Comparison of ENCODE assay signal across 8 cellular contexts in genomic region chr15:89814112-89814742, GRCh38. TPM values are rescaled to one million over a fixed set of nuclear protein-coding genes. Genes with fewer than 3 reads are reported as not detected.
DNase-seq lines count a peak whose midpoint lies in the region; ATAC-seq and TF ChIP-seq lines count a peak whose summit lies in the region.

No MANE protein-coding gene starts in this region.

- ATAC-seq in GM18861 (IDR thresholded peaks at IDR 0.05; ENCODE audit: unreplicated experiment), result no peak
- ATAC-seq in GM18873 (IDR thresholded peaks at IDR 0.05; ENCODE audit: low FRiP score, unreplicated experiment), result no peak

- H3K9me3 ChIP-seq in PC-9 (ENCODE audit: insufficient read depth, low read depth), result no peaks in the 10 kb centered on the region

- peaks cover 16% of the 10 kb centered on the region for H4K20me1 ChIP-seq in PC-9 (ENCODE audit: insufficient read depth)

- DNase-seq in EL, result peak; percentile 40
- no peak for DNase-seq in PC-9
- peak in 1 of 2 donors; percentile 46 for DNase-seq in foreskin fibroblast
- no peak for DNase-seq in head of caudate nucleus
- DNase-seq in NCI-H2081 (lab: John Stamatoyannopoulos, UW), result no peak

- H3K36me3 ChIP-seq in PC-9 (ENCODE audit: low read depth) (peaks cover 13% of the 10 kb centered on the region; the same call in 1 of the 2 replicates), rectal smooth muscle tissue (ENCODE audit: control insufficient read depth, insufficient read depth, low read length) (no peaks in the 10 kb centered on the region)

- H3K4me3 ChIP-seq in PC-9 (peak overlapping the region; percentile 76), foreskin fibroblast (ENCODE audit: low read depth in 1 of 2, low read length in 2 of 2) (peak overlapping the region; percentile 89), rectal smooth muscle tissue (ENCODE audit: low read length) (peak overlapping the region; percentile 44)

- CTCF ChIA-PET in PC-9 (lab: Charles Lee), result interaction anchor here (0.6 to 0.9 kb wide), 2 partner anchors 31 to 63 kb away, joined by 4 to 6 read pairs; partner anchors contain the start of gene MESP1

- peaks cover 26% of the 10 kb centered on the region for H3F3A ChIP-seq in PC-9 (ENCODE audit: insufficient read depth, low read depth)

- H2AFZ ChIP-seq in PC-9, result peak overlapping the region; percentile 71

- intact Hi-C loops in PC-9 (cut with micrococcal nuclease; ENCODE audit: unreplicated experiment) (loop anchor here (5.0 kb wide), 2 partner anchors 62 to 63 kb away; partner anchors contain the start of gene MESP1), head of caudate nucleus (cut with DNase I) (no loop called here)

- H3K79me2 ChIP-seq in PC-9 (ENCODE audit: low read depth), result peaks cover 63% of the 10 kb centered on the region

- H3K27me3 ChIP-seq in PC-9 (ENCODE audit: insufficient read depth, low read depth) (no peaks in the 10 kb centered on the region), rectal smooth muscle tissue (ENCODE audit: control insufficient read depth, insufficient read depth, low read length) (peaks cover 18% of the 10 kb centered on the region)

- TF ChIP-seq CTCF in PC-9 (conservative IDR thresholded peaks at IDR 0.05) (no peak), foreskin fibroblast (IDR thresholded peaks at IDR 0.05; ENCODE audit: low read depth, low read length) (no peak)

- BruUV-seq in PC-9 (replicated peaks; lab: Mats Ljungman, UMichigan), result no TSS peak

- peak overlapping the region; percentile 51 for H3K27ac ChIP-seq in PC-9
- H3K27ac ChIP-seq in rectal smooth muscle tissue (ENCODE audit: low read depth, low read length), result no peak overlapping the region

- H3K9me2 ChIP-seq in PC-9 (ENCODE audit: insufficient read depth), result no peaks in the 10 kb centered on the region

- H3K4me1 ChIP-seq in PC-9 (replicated peaks; ENCODE audit: insufficient read depth), result peaks cover 46% of the 10 kb centered on the region
- no peaks in the 10 kb centered on the region for H3K4me1 ChIP-seq in rectal smooth muscle tissue (ENCODE audit: control insufficient read depth, insufficient read depth, low read length)

- POLR2A ChIA-PET in PC-9 (lab: Charles Lee; ENCODE audit: unreplicated experiment), result interaction anchor here (0.6 to 1.0 kb wide), 3 partner anchors 14 to 58 kb away, joined by 3 to 5 read pairs (median 3); no protein-coding TSS in a partner anchor

- H3K9ac ChIP-seq in rectal smooth muscle tissue (ENCODE audit: low read length), result no peak overlapping the region

- H3K4me2 ChIP-seq in PC-9, result peak overlapping the region; percentile 96

RNA-seq across cellular contexts. Expression of gene ANPEP, which starts 0.4 kb away (rescaled TPM):
- total RNA-seq in PC-9 (2021), result 172 and 175 TPM in 2 replicates

RNA-seq across cellular contexts. Expression of gene MESP2, which starts 38.1 kb away (rescaled TPM):
- 1.3 and 2.4 TPM in 2 replicates for total RNA-seq in PC-9 (2021)
